25 cellular contexts compared by ENCODE assay signal in the genomic region with DNA sequence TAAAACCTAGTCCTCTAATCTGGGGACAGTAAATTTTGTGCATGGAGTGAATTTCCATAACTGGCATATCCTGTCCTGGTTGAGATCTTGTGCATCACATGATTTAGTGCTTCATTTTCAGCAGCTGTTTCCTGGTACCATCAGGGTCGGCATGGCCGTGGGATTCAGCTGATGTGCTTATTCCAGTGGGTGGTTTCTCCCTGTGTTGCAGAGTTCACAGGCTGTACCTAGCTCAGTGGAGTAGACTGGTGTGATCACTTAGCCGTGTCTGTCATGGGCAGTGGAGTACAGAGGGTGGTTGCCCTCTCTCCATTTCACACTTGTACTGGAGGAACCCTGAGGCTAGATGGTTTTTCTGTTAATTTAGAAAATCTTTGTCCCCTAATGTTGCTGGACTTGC.
DNase-seq lines count a peak whose midpoint lies in the region; ATAC-seq and TF ChIP-seq lines count a peak whose summit lies in the region.
"Had no signal": no experiment of that assay in that cellular context is flagged by ENCODE, and none has a peak within 500 bp of the region (broad histone marks: within the 10 kb centered on the region; RNA-seq: fewer than 3 reads in every experiment).

No MANE protein-coding gene starts in this region.

- no peak overlapping the region for H3K4me2 ChIP-seq in mesendoderm (ENCODE audit: low read length)

- peaks cover 7% of the 10 kb centered on the region for H3K4me1 Mint-ChIP-seq in progenitor cell of endocrine pancreas (ENCODE audit: low read depth)
- H3K4me1 Mint-ChIP-seq: activated CD4-positive, alpha-beta T cell treated with anti-CD3 and anti-CD28 coated beads, Interleukin-2, amount 10 ng/mL, durations not matched to agents 24 days and 14 days had no signal

- H3K79me1 ChIP-seq in mesendoderm (ENCODE audit: low read length), result peaks cover 26% of the 10 kb centered on the region

- peaks cover 57% of the 10 kb centered on the region for H3K79me2 ChIP-seq in mesendoderm (ENCODE audit: control insufficient read depth, insufficient read depth, low read length)

- H3K27ac Mint-ChIP-seq in progenitor cell of endocrine pancreas, result no peak overlapping the region
- H3K27ac Mint-ChIP-seq: activated CD4-positive, alpha-beta T cell treated with anti-CD3 and anti-CD28 coated beads, Interleukin-2, amount 10 ng/mL, durations not matched to agents 24 days and 14 days; activated T-cell treated with anti-CD3 and anti-CD28 coated beads, Interleukin-2, amount 50 U/mL, for 24 hours; brain had no signal

- TF ChIP-seq CTCF in right atrium auricular region (IDR thresholded peaks at IDR 0.05), result no peak
- TF ChIP-seq CTCF in progenitor cell of endocrine pancreas (IDR thresholded peaks at IDR 0.05; ENCODE audit: unreplicated experiment), result no peak

- H3K9me3 Mint-ChIP-seq in progenitor cell of endocrine pancreas (ENCODE audit: low read depth), result peaks cover 3% of the 10 kb centered on the region
- H3K9me3 Mint-ChIP-seq: activated CD4-positive, alpha-beta T cell treated with anti-CD3 and anti-CD28 coated beads, Interleukin-2, amount 10 ng/mL, durations not matched to agents 24 days and 14 days had no signal

- peaks cover 2% of the 10 kb centered on the region for H3K36me3 Mint-ChIP-seq in progenitor cell of endocrine pancreas (ENCODE audit: insufficient read depth)
- H3K36me3 Mint-ChIP-seq: brain had no signal

- no peak overlapping the region for H2AK5ac ChIP-seq in mesendoderm (ENCODE audit: low read length)

- H2BK120ac ChIP-seq in mesendoderm (ENCODE audit: low read depth, low read length), result no peak overlapping the region

- no peak overlapping the region for H4K5ac ChIP-seq in mesendoderm (ENCODE audit: low read length)

- no peak overlapping the region for H4K8ac ChIP-seq in mesendoderm (ENCODE audit: low read depth, low read length)

- no peaks in the 10 kb centered on the region for H3K9me3 ChIP-seq in right atrium auricular region
- H3K9me3 ChIP-seq: neutrophil, prostate gland, testis had no signal

- H3K4ac ChIP-seq in mesendoderm (ENCODE audit: low read depth, low read length), result no peak overlapping the region

- ATAC-seq in left ventricle myocardium superior, result peak; percentile 27
- no peak for ATAC-seq in HG03457 (IDR thresholded peaks at IDR 0.05; ENCODE audit: unreplicated experiment)
- ATAC-seq: HCT116; Panc1; stimulated activated naive CD8-positive, alpha-beta T cell treated with anti-CD3 and anti-CD28 coated beads, Interleukin-15, Interleukin-2, amounts not matched to agents 100 U/mL and 50 U/mL, for 24 hours had no signal

- H3K4me3 Mint-ChIP-seq in progenitor cell of endocrine pancreas (ENCODE audit: low read depth), result no peak overlapping the region
- H3K4me3 Mint-ChIP-seq: activated CD4-positive, alpha-beta T cell treated with anti-CD3 and anti-CD28 coated beads, Interleukin-2, amount 10 ng/mL, durations not matched to agents 24 days and 14 days; activated T-cell treated with anti-CD3 and anti-CD28 coated beads, Interleukin-2, amount 50 U/mL, for 24 hours; brain had no signal

- peak overlapping the region; percentile 80 for H3K23ac ChIP-seq in mesendoderm (ENCODE audit: low read length)

- WGBS in mesendoderm (ENCODE audit: extremely low coverage, insufficient coverage, low lambda C conversion rate), result no CpG with 5 or more reads among the region's 3 CpGs

- H3K27me3 Mint-ChIP-seq in progenitor cell of endocrine pancreas, result no peaks in the 10 kb centered on the region
- H3K27me3 Mint-ChIP-seq: activated CD4-positive, alpha-beta T cell treated with anti-CD3 and anti-CD28 coated beads, Interleukin-2, amount 10 ng/mL, durations not matched to agents 24 days and 14 days; activated T-cell treated with anti-CD3 and anti-CD28 coated beads, Interleukin-2, amount 50 U/mL, for 24 hours had no signal

- DNase-seq in left ventricle myocardium superior, result no peak
- no peak for DNase-seq in right atrium auricular region (ENCODE audit: low spot score)
- DNase-seq in dermis microvascular lymphatic vessel endothelial cell (ENCODE audit: low read depth in 2 of 2), result peak; percentile 20 to 60
- DNase-seq in mesendoderm, result no peak
- DNase-seq in progenitor cell of endocrine pancreas (ENCODE audit: low spot score, unreplicated experiment), result no peak
- no peak for DNase-seq in GM19238 (ENCODE audit: insufficient read length, low spot score)
- no peak for DNase-seq in inferior parietal cortex (ENCODE audit: extremely low spot score)
- DNase-seq: activated CD4-positive, alpha-beta T cell treated with anti-CD3 and anti-CD28 coated beads, Interleukin-2, amount 10 ng/mL, durations not matched to agents 24 days and 14 days; activated T-cell treated with anti-CD3 and anti-CD28 coated beads, Interleukin-2, amount 50 U/mL, for 24 hours; cerebellar nuclear complex; KG1; NCI-H1417 treated with DMSO at 0.1 percent for 48 hours; NCI-H2107; NK-92 treated with Interleukin-12 subunit alpha and Interleukin-12 subunit beta, amount 100 ng/mL, for 24 hours; SIG-M5; stimulated activated naive CD8-positive, alpha-beta T cell treated with anti-CD3 and anti-CD28 coated beads, Interleukin-15, Interleukin-2, amounts not matched to agents 100 U/mL and 50 U/mL, for 24 hours; T-helper 9 cell; testis; WERI-Rb-1 had no signal

- H3K36me3 ChIP-seq in right atrium auricular region (no peaks in the 10 kb centered on the region), mesendoderm (ENCODE audit: control insufficient read depth, insufficient read depth, low read length) (no peaks in the 10 kb centered on the region)
- H3K36me3 ChIP-seq: neutrophil, prostate gland, WERI-Rb-1 had no signal

- no peak overlapping the region for H2BK5ac ChIP-seq in mesendoderm (ENCODE audit: low read length)

- H3K56ac ChIP-seq in mesendoderm (ENCODE audit: low read length), result no peak overlapping the region

- H3K4me1 ChIP-seq in right atrium auricular region, result peaks cover 0 to 14% of the 10 kb centered on the region in 2 donors
- peaks cover 11% of the 10 kb centered on the region for H3K4me1 ChIP-seq in mesendoderm (ENCODE audit: control insufficient read depth, low read depth, low read length)
- H3K4me1 ChIP-seq: prostate gland had no signal

- H3K27me3 ChIP-seq in right atrium auricular region (no peaks in the 10 kb centered on the region), mesendoderm (ENCODE audit: insufficient read depth, low read length, poor library complexity) (no peaks in the 10 kb centered on the region)
- H3K27me3 ChIP-seq: neutrophil, testis had no signal

- intact Hi-C loops in left ventricle myocardium superior (cut with micrococcal nuclease), result no loop called here

- no peak overlapping the region for H3K27ac ChIP-seq in right atrium auricular region
- no peak overlapping the region for H3K27ac ChIP-seq in mesendoderm (ENCODE audit: low read depth, low read length)
- H3K27ac ChIP-seq: neutrophil, prostate gland, WERI-Rb-1 had no signal

- H3K9ac ChIP-seq in mesendoderm (ENCODE audit: low read length), result no peak overlapping the region

- H2BK15ac ChIP-seq in mesendoderm (replicated peaks; ENCODE audit: low read depth), result no peak overlapping the region

- H3K4me3 ChIP-seq in right atrium auricular region (no peak overlapping the region), mesendoderm (ENCODE audit: low read length) (no peak overlapping the region)
- H3K4me3 ChIP-seq: prostate gland, testis had no signal

- no peak overlapping the region for H3K18ac ChIP-seq in mesendoderm (ENCODE audit: low read length)

Comparison
In these comparisons a context has a peak if more than half of its experiments do, and no peak if none do; other contexts are left out.
1. DNase-seq: peak in dermis microvascular lymphatic vessel endothelial cell (2 of 2); none in left ventricle myocardium superior (single experiment), right atrium auricular region (single experiment), mesendoderm (single experiment), progenitor cell of endocrine pancreas (single experiment), GM19238 (single experiment) and inferior parietal cortex (single experiment).